In the genomic region with DNA sequence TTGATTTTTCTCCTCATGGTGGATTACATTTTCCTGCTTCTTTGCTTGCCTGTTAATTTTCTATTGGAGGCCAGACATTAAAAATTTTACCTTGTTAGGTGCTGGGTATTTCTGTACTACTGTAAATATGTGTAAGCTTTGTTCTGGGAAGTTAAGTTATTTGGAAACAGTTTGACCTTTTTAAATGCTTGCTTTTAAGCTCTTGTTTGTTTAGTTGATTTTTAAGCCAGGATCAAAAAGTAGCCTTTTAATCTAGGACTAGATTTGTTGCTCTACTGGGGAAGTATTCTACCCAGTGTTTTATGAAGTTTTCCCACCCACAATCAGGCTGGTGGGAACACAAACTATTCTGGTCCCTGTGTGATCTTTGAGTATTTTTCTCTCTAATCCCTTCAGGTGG, we compare ENCODE assay signal across 25 cellular contexts. TPM values are rescaled to one million over a fixed set of nuclear protein-coding genes. Genes with fewer than 3 reads are reported as not detected.
DNase-seq lines count a peak whose midpoint lies in the region; ATAC-seq, FAIRE-seq and TF ChIP-seq lines count a peak whose summit lies in the region.
"Had no signal": no experiment of that assay in that cellular context is flagged by ENCODE, and none has a peak within 500 bp of the region (broad histone marks: within the 10 kb centered on the region; RNA-seq: fewer than 3 reads in every experiment).

No MANE protein-coding gene starts in this region.

- TF ChIP-seq CTCF in HepG2 (CRISPR knock-in tag; IDR thresholded peaks at IDR 0.05): no peak

- no TSS peak for BruUV-seq in HepG2 (replicated peaks; lab: Mats Ljungman, UMichigan)

- DNase-seq in activated CD4-positive, alpha-beta T cell treated with anti-CD3 and anti-CD28 coated beads for 36 hours: no peak
- no peak for DNase-seq in activated CD4-positive, alpha-beta T cell treated with anti-CD3 and anti-CD28 coated beads for 48 hours
- DNase-seq in HepG2 (ENCODE audit: low spot score) (peak; percentile 21), Right ventricle myocardium inferior (ENCODE audit: missing footprints) (no peak), H54 (ENCODE audit: insufficient read length, low spot score) (no peak)
- DNase-seq: CD4-positive, alpha-beta T cell; CD8-positive, alpha-beta memory T cell; DMS 273 treated with DMSO at 0.1 percent for 48 hours; DMS53; DMS79 treated with DMSO at 0.1 percent for 48 hours; GF-D8; GOT3; H7; HCEC 1CT had no signal

- H3K9me3 Mint-ChIP-seq in activated CD4-positive, alpha-beta T cell treated with anti-CD3 and anti-CD28 coated beads for 36 hours (ENCODE audit: low read depth): no peaks in the 10 kb centered on the region
- H3K9me3 Mint-ChIP-seq: CD4-positive, alpha-beta T cell; CD8-positive, alpha-beta memory T cell had no signal

- H3K27ac Mint-ChIP-seq in activated CD4-positive, alpha-beta T cell treated with anti-CD3 and anti-CD28 coated beads for 36 hours: peak overlapping the region; percentile 6
- H3K27ac Mint-ChIP-seq: B cell; CD14-positive monocyte; CD4-positive, alpha-beta T cell; CD8-positive, alpha-beta memory T cell had no signal

- no peak overlapping the region for H3K4me3 ChIP-seq in HepG2 (replicated peaks in 1 of 3; ENCODE audit: insufficient read depth in 1 of 3, low read depth in 2 of 3, low read length in 3 of 3)
- H3K4me3 ChIP-seq: BLaER1 had no signal

- CTCF ChIA-PET in activated CD4-positive, alpha-beta T cell treated with anti-CD3 and anti-CD28 coated beads for 36 hours (lab: Charles Lee): no interaction called here
- CTCF ChIA-PET in HepG2 (lab: Yijun Ruan, JAX; ENCODE audit: low intra/inter-chr PET ratio, low total read pairs): no interaction called here

- H3K79me2 ChIP-seq in HepG2 (ENCODE audit: insufficient read depth, low read length): no peaks in the 10 kb centered on the region

- H3K36me3 ChIP-seq in HepG2 (replicated peaks in 1 of 2; ENCODE audit: control insufficient read depth in 1 of 2, insufficient read depth in 2 of 2, low read length in 2 of 2): no peaks in the 10 kb centered on the region
- H3K36me3 ChIP-seq: BLaER1 had no signal

- TF ChIP-seq POLR2A in HepG2 (IDR thresholded peaks at IDR 0.05; ENCODE audit: insufficient read depth in 1 of 2, low read depth in 2 of 2, low read length in 2 of 2) (no peak), H54 (IDR thresholded peaks at IDR 0.05; ENCODE audit: low read depth, low read length) (no peak)

- H3K27me3 Mint-ChIP-seq in activated CD4-positive, alpha-beta T cell treated with anti-CD3 and anti-CD28 coated beads for 36 hours: no peaks in the 10 kb centered on the region
- H3K27me3 Mint-ChIP-seq: B cell; CD4-positive, alpha-beta T cell; CD8-positive, alpha-beta memory T cell had no signal

- no peak for ATAC-seq in activated CD4-positive, alpha-beta T cell treated with anti-CD3 and anti-CD28 coated beads for 36 hours
- no peak for ATAC-seq in HepG2
- no peak for ATAC-seq in Right ventricle myocardium inferior
- ATAC-seq in HG03039 (IDR thresholded peaks at IDR 0.05; ENCODE audit: unreplicated experiment): no peak
- no peak for ATAC-seq in GM18873 (IDR thresholded peaks at IDR 0.05; ENCODE audit: low FRiP score, unreplicated experiment)

- intact Hi-C loops in activated CD4-positive, alpha-beta T cell treated with anti-CD3 and anti-CD28 coated beads for 36 hours (cut with DNase I, micrococcal nuclease): no loop called here
- intact Hi-C loops in HepG2 (cut with micrococcal nuclease; ENCODE audit: unreplicated experiment): no loop called here
- intact Hi-C loops in Right ventricle myocardium inferior (cut with DNase I): no loop called here

- H4K20me1 ChIP-seq in HepG2 (ENCODE audit: insufficient read depth, low read length): no peaks in the 10 kb centered on the region
- H4K20me1 ChIP-seq: BLaER1 had no signal

- POLR2A ChIA-PET in activated CD4-positive, alpha-beta T cell treated with anti-CD3 and anti-CD28 coated beads for 36 hours (lab: Charles Lee): no interaction called here
- POLR2A ChIA-PET in HepG2 (lab: Yijun Ruan, JAX): no interaction called here

- no peaks in the 10 kb centered on the region for H3K27me3 ChIP-seq in HepG2 (ENCODE audit: control insufficient read depth in 1 of 2, insufficient read depth in 2 of 2, low read length in 2 of 2)

- H3K4me2 ChIP-seq in HepG2 (ENCODE audit: low read depth, low read length): no peak overlapping the region
- H3K4me2 ChIP-seq: BLaER1 had no signal

- no peak for TF ChIP-seq RAD21 in HepG2 (CRISPR knock-in tag; IDR thresholded peaks at IDR 0.05)

- no peaks in the 10 kb centered on the region for H3K9me3 ChIP-seq in HepG2 (ENCODE audit: low read length)

- H3K4me1 ChIP-seq in HepG2 (ENCODE audit: insufficient read depth, low read length): peaks cover 12% of the 10 kb centered on the region
- H3K4me1 ChIP-seq: BLaER1 had no signal

- FAIRE-seq in endometrium (lab: Jason Lieb, UNC) (peak; percentile 12), HepG2 (lab: Jason Lieb, UNC) (no peak), H54 (lab: Jason Lieb, UNC) (no peak)
- FAIRE-seq: A204.1, D721Med, GM12891, GM18507 had no signal

- H3K4me3 Mint-ChIP-seq in activated CD4-positive, alpha-beta T cell treated with anti-CD3 and anti-CD28 coated beads for 36 hours: no peak overlapping the region
- H3K4me3 Mint-ChIP-seq: B cell; CD14-positive monocyte; CD4-positive, alpha-beta T cell; CD8-positive, alpha-beta memory T cell had no signal

- H3K36me3 Mint-ChIP-seq in activated CD4-positive, alpha-beta T cell treated with anti-CD3 and anti-CD28 coated beads for 36 hours (ENCODE audit: low read depth): peaks cover 3% of the 10 kb centered on the region

- H3K4me1 Mint-ChIP-seq in activated CD4-positive, alpha-beta T cell treated with anti-CD3 and anti-CD28 coated beads for 36 hours: peaks cover 6% of the 10 kb centered on the region

- TF ChIP-seq EP300 in HepG2 (IDR thresholded peaks at IDR 0.05; ENCODE audit: low read depth in 2 of 2, low read length in 2 of 2) (no peak), HepG2 (CRISPR knock-in tag; IDR thresholded peaks at IDR 0.05; ENCODE audit: borderline replicate concordance) (no peak)

- H3K9ac ChIP-seq in HepG2 (ENCODE audit: insufficient read depth, low read depth, low read length): no peak overlapping the region
- H3K9ac ChIP-seq: BLaER1 had no signal

- no peak overlapping the region for H3K27ac ChIP-seq in HepG2 (ENCODE audit: extremely low read length, insufficient read depth, low read length)
- H3K27ac ChIP-seq: 22Rv1, BLaER1 had no signal

- in situ Hi-C loops in HepG2 (cut with HindIII; ENCODE audit: extremely low pct_ligation_motif_present, low pct_unique_long_range_greater_than_20kb): no loop called here

- no peak overlapping the region for H2AFZ ChIP-seq in HepG2 (ENCODE audit: low read length)

TF ChIP-seq in HepG2, 621 proteins besides CTCF, POLR2A, EP300 and RAD21 (continues in another document):
- TF ChIP-seq ZSCAN31 (CRISPR knock-in tag; IDR thresholded peaks at IDR 0.05; ENCODE audit: low read depth) (no peak), ZNF546 (CRISPR knock-in tag; conservative IDR thresholded peaks at IDR 0.05) (no peak), SMAD9 (CRISPR knock-in tag; IDR thresholded peaks at IDR 0.05) (no peak), HDAC1 (CRISPR knock-in tag; IDR thresholded peaks at IDR 0.05) (no peak), CHCHD3 (CRISPR knock-in tag; IDR thresholded peaks at IDR 0.05) (no peak), SOX5 (CRISPR knock-in tag; IDR thresholded peaks at IDR 0.05; ENCODE audit: borderline replicate concordance) (peak; percentile 11; the same call in 1 of the 2 replicates), IKZF4 (CRISPR knock-in tag; IDR thresholded peaks at IDR 0.05; ENCODE audit: borderline replicate concordance, low read depth, not compliant biosample characterization) (no peak), TBP (CRISPR knock-in tag; IDR thresholded peaks at IDR 0.05) (no peak), ZNF451 (CRISPR knock-in tag; IDR thresholded peaks at IDR 0.05) (no peak), TP53 (CRISPR knock-in tag; conservative IDR thresholded peaks at IDR 0.05) (no peak), NR2F6 (IDR thresholded peaks at IDR 0.05) (peak; percentile 68; the same call in 1 of the 2 replicates), NR2F6 (CRISPR knock-in tag; IDR thresholded peaks at IDR 0.05) (no peak), TAF1 (CRISPR knock-in tag; IDR thresholded peaks at IDR 0.05) (no peak), TCF7 (IDR thresholded peaks at IDR 0.05; ENCODE audit: low read depth) (peak; percentile 59; the same call in 1 of the 2 replicates)

RNA-seq across cellular contexts. Expression of a gene that starts 45.1 kb away (rescaled TPM):
- 100 to 1,000 TPM; 331 to 339 TPM for total RNA-seq in activated CD4-positive, alpha-beta T cell treated with anti-CD3 and anti-CD28 coated beads for 36 hours
- 52.5 and 71.7 TPM in 2 replicates for total RNA-seq in HepG2 (2016; rRNA removed; fragmentation: Illumina TruSeq; extraction: Trizol)
- total RNA-seq in HepG2 (2016; cell fraction: cytosol; rRNA removed; fragmentation: Illumina TruSeq; extraction: Trizol; ENCODE audit: low read depth): 4.9 and 5.6 TPM in 2 replicates
- total RNA-seq in HepG2 (2016; cell fraction: insoluble cytoplasmic fraction; rRNA removed; fragmentation: Illumina TruSeq; extraction: Trizol): 52.7 and 70.9 TPM in 2 replicates
- total RNA-seq in HepG2 (2016; cell fraction: membrane; rRNA removed; fragmentation: Illumina TruSeq; extraction: Trizol): 11.5 and 13.1 TPM in 2 replicates
- total RNA-seq in HepG2 (2016; cell fraction: nucleus; rRNA removed; fragmentation: Illumina TruSeq; extraction: Trizol): 170 and 179 TPM in 2 replicates
- 463 and 485 TPM in 2 replicates for polyA plus RNA-seq in HepG2 (2011; rRNA removed)
- 37.5 and 43.0 TPM in 2 replicates for polyA plus RNA-seq in HepG2 (2011; cell fraction: cytosol; rRNA removed)
- 2,493 and 2,606 TPM in 2 replicates for polyA plus RNA-seq in HepG2 (2011; cell fraction: nucleus; rRNA removed)
- 113 and 128 TPM in 2 replicates for polyA plus RNA-seq in HepG2 (2012)
- polyA plus RNA-seq in HepG2 (2016; cell fraction: cytosol; fragmentation: Illumina TruSeq; extraction: Trizol; ENCODE audit: low read depth): 0.86 and 0.88 TPM in 2 replicates
- 22.9 and 23.0 TPM in 2 replicates for polyA plus RNA-seq in HepG2 (2016; cell fraction: insoluble cytoplasmic fraction; fragmentation: Illumina TruSeq; extraction: Trizol; ENCODE audit: low read depth)
- polyA plus RNA-seq in HepG2 (2016; cell fraction: membrane; fragmentation: Illumina TruSeq; extraction: Trizol; ENCODE audit: low read depth): 3.1 and 3.9 TPM in 2 replicates
- polyA plus RNA-seq in HepG2 (2016; cell fraction: nucleus; fragmentation: Illumina TruSeq; extraction: Trizol; ENCODE audit: insufficient read depth, low read depth): 356 and 366 TPM in 2 replicates
- 281 and 760 TPM in 2 replicates for polyA minus RNA-seq in HepG2 (2011; rRNA and poly(A)+ RNA removed; ENCODE audit: low replicate concordance)
- polyA minus RNA-seq in HepG2 (2011; cell fraction: cytosol; rRNA and poly(A)+ RNA removed): 35.7 and 38.7 TPM in 2 replicates
- polyA minus RNA-seq in HepG2 (2011; cell fraction: nucleus; rRNA and poly(A)+ RNA removed): 961 and 1,068 TPM in 2 replicates
- total RNA-seq in Right ventricle myocardium inferior: 78.6 TPM
